16 cellular contexts compared by ENCODE assay signal in genomic region chr4:143980776-143981175, GRCh38. TPM values are rescaled to one million over a fixed set of nuclear protein-coding genes. Genes with fewer than 3 reads are reported as not detected.
DNase-seq lines count a peak whose midpoint lies in the region; ATAC-seq and TF ChIP-seq lines count a peak whose summit lies in the region.
"Not testable (repeated sequence)": the region's sequence is repeated elsewhere in the genome, so short reads cannot be mapped to it uniquely, and the experiment has no call there.
"Had no signal": no experiment of that assay in that cellular context is flagged by ENCODE, and none has a peak within 500 bp of the region (broad histone marks: within the 10 kb centered on the region; RNA-seq: fewer than 3 reads in every experiment).

No MANE protein-coding gene starts in this region.

- not testable (repeated sequence) for H3K36me3 ChIP-seq in OCI-LY3 (replicated peaks; ENCODE audit: low read depth, low read length); endodermal cell (ENCODE audit: control insufficient read depth, insufficient read depth, low read length)

- not testable (repeated sequence) for H3K79me2 ChIP-seq in OCI-LY3 (ENCODE audit: low read length)

- not testable (repeated sequence) for H2AFZ ChIP-seq in OCI-LY3 (ENCODE audit: low read depth, low read length)

- in situ Hi-C loops in KBM-7 (cut with MboI; ENCODE audit: low pct_unique_long_range_greater_than_20kb, low sequenced_read_pairs); astrocyte of the cerebellum (cut with HindIII; ENCODE audit: low sequenced_read_pairs): not testable (repeated sequence)

- not testable (repeated sequence) for H3K9ac ChIP-seq in OCI-LY3 (ENCODE audit: low read length); endodermal cell (ENCODE audit: extremely low read depth, low read length, poor library complexity, severe bottlenecking)

- not testable (repeated sequence) for H3K9me3 ChIP-seq in OCI-LY3 (ENCODE audit: insufficient read depth, low read length); endodermal cell (ENCODE audit: control insufficient read depth, low read length)

- WGBS in endodermal cell (ENCODE audit: insufficient coverage in 1 of 2, insufficient read length in 1 of 2), 2 experiments = 43 to 72% methylated on average over 1 to 3 of the region's 4 CpGs

- H3K4me3 Mint-ChIP-seq in endodermal cell = not testable (repeated sequence)

- not testable (repeated sequence) for H3K36me3 Mint-ChIP-seq in endodermal cell (ENCODE audit: low read depth)

- not testable (repeated sequence) for H3K27ac Mint-ChIP-seq in endodermal cell

- ATAC-seq in GM21515 (IDR thresholded peaks at IDR 0.05; ENCODE audit: unreplicated experiment) = peak; percentile 48

- H3K4me1 Mint-ChIP-seq in endodermal cell = peaks cover 20% of the 10 kb centered on the region

- H3K27me3 Mint-ChIP-seq in endodermal cell (ENCODE audit: insufficient read depth) = not testable (repeated sequence)

- DNase-seq in COR-L47 (lab: John Stamatoyannopoulos, UW) (peak; percentile 12), KBM-7 (peak; percentile 5), astrocyte of the cerebellum (ENCODE audit: low read depth) (peak; percentile 3), iris pigment epithelial cell (ENCODE audit: low read depth) (peak; percentile 12), stromal cell of bone marrow (ENCODE audit: low read depth) (peak; percentile 1)
- not testable (repeated sequence) for DNase-seq in endodermal cell

- TF ChIP-seq CTCF in OCI-LY3 (IDR thresholded peaks at IDR 0.05; ENCODE audit: low read depth, low read length) (peak; percentile 35), astrocyte of the cerebellum (IDR thresholded peaks at IDR 0.05; ENCODE audit: low read depth, low read length, missing control alignments) (peak; percentile 21), endodermal cell (conservative IDR thresholded peaks at IDR 0.05) (peak; percentile 43)

- H3K4me3 ChIP-seq in OCI-LY3 (ENCODE audit: low read length); astrocyte of the cerebellum (ENCODE audit: low read depth, low read length); endodermal cell (ENCODE audit: low read length): not testable (repeated sequence)

- H3K27me3 ChIP-seq in OCI-LY3 (ENCODE audit: low read depth, low read length); endodermal cell (ENCODE audit: control insufficient read depth, insufficient read depth, low read length, poor library complexity, severe bottlenecking): not testable (repeated sequence)

- not testable (repeated sequence) for H3K4me1 ChIP-seq in OCI-LY3 (ENCODE audit: low read length); endodermal cell (ENCODE audit: control insufficient read depth, insufficient read depth, low read length)

- not testable (repeated sequence) for H3K4me2 ChIP-seq in OCI-LY3 (ENCODE audit: low read length)

- not testable (repeated sequence) for H3K27ac ChIP-seq in OCI-LY3 (ENCODE audit: low read length); endodermal cell (ENCODE audit: low read depth, low read length)

- H3K9me3 Mint-ChIP-seq in endodermal cell = not testable (repeated sequence)

- H4K20me1 ChIP-seq in OCI-LY3 (ENCODE audit: insufficient read depth, low read length) = not testable (repeated sequence)

RNA-seq across cellular contexts. Expression of gene GYPB, which starts 38.4 kb away (rescaled TPM):
- 1 to 10 TPM; 1.2 to 1.5 TPM for total RNA-seq in endodermal cell
- polyA plus RNA-seq in endodermal cell (2013, experiment 1 of 2) = 7.2 TPM
- polyA plus RNA-seq in endodermal cell (2013, experiment 2 of 2) = 12.4 TPM
- total RNA-seq: CD4-positive, alpha-beta T cell; left ventricle myocardium inferior; mononuclear cell; SJSA1; T-helper 2 cell treated with Interferon-gamma antibody and Interleukin-4, amounts not matched to agents 100 ng/mL and 5 ng/mL, for 36 hours; temporal lobe; vagina had no signal
- polyA plus RNA-seq: neural cell had no signal
